ENCODE assay signal across 8 cellular contexts in genomic region chr1:224113545-224113917, GRCh38. TPM values are rescaled to one million over a fixed set of nuclear protein-coding genes. Genes with fewer than 3 reads are reported as not detected.
DNase-seq lines count a peak whose midpoint lies in the region; ATAC-seq and TF ChIP-seq lines count a peak whose summit lies in the region.

No MANE protein-coding gene starts in this region.

- H3K4me3 ChIP-seq in GM06990 (replicated peaks; ENCODE audit: low read depth, low read length) (peak overlapping the region; percentile 97), neuron (ENCODE audit: low read length) (peak overlapping the region; percentile 64)

- no peaks in the 10 kb centered on the region for H3K9me3 ChIP-seq in neuron (ENCODE audit: low read length)

- H3K27me3 ChIP-seq in GM06990 (replicated peaks; ENCODE audit: control insufficient read depth, insufficient read depth, low read length) = no peaks in the 10 kb centered on the region
- no peaks in the 10 kb centered on the region for H3K27me3 ChIP-seq in neuron (ENCODE audit: insufficient read depth, low read length)

- no peak for TF ChIP-seq CTCF in GM06990 (IDR thresholded peaks at IDR 0.05; ENCODE audit: insufficient read depth, low read length, poor library complexity, severe bottlenecking)

- H3K4me1 ChIP-seq in neuron (ENCODE audit: insufficient read depth, low read length) = peaks cover 22% of the 10 kb centered on the region

- H3K36me3 ChIP-seq in GM06990 (ENCODE audit: control insufficient read depth, insufficient read depth, low read length) = no peaks in the 10 kb centered on the region
- peaks cover under 1% of the 10 kb centered on the region for H3K36me3 ChIP-seq in neuron (ENCODE audit: insufficient read depth, low read length)

- no peak for DNase-seq in GM06990 (ENCODE audit: extremely low read depth, insufficient read length)
- DNase-seq in central memory CD8-positive, alpha-beta T cell (ENCODE audit: low spot score in 2 of 2) = no peak
- no peak for DNase-seq in activated CD4-positive, alpha-beta T cell treated with anti-CD3 and anti-CD28 coated beads for 1 hour
- no peak for DNase-seq in C1 segment of cervical spinal cord (lab: John Stamatoyannopoulos, UW)
- DNase-seq in posterior vena cava (ENCODE audit: low spot score) = no peak

- no peaks in the 10 kb centered on the region for H3K9me3 Mint-ChIP-seq in central memory CD8-positive, alpha-beta T cell

- H3K36me3 Mint-ChIP-seq in central memory CD8-positive, alpha-beta T cell (ENCODE audit: insufficient read depth) = peaks cover 15% of the 10 kb centered on the region

- H3K27me3 Mint-ChIP-seq in central memory CD8-positive, alpha-beta T cell = peaks cover 8% of the 10 kb centered on the region

- H2AFZ ChIP-seq in neuron (ENCODE audit: low read depth, low read length) = peak overlapping the region; percentile 77

- ATAC-seq in HG03432 (IDR thresholded peaks at IDR 0.05; ENCODE audit: unreplicated experiment) = peak; percentile 5
- no peak for ATAC-seq in central memory CD8-positive, alpha-beta T cell (replicated peaks; ENCODE audit: extremely low read depth, poor library complexity, severe bottlenecking)
- no peak for ATAC-seq in GM19397 (IDR thresholded peaks at IDR 0.05; ENCODE audit: unreplicated experiment)

- peak overlapping the region; percentile 90 for H3K4me3 Mint-ChIP-seq in central memory CD8-positive, alpha-beta T cell

- intact Hi-C loops in posterior vena cava (cut with DNase I) = no loop called here

- H3K27ac Mint-ChIP-seq in central memory CD8-positive, alpha-beta T cell (ENCODE audit: low read depth) = peak overlapping the region; percentile 92

- peaks cover 20% of the 10 kb centered on the region for H3K4me1 Mint-ChIP-seq in central memory CD8-positive, alpha-beta T cell

RNA-seq across cellular contexts. Expression of gene FBXO28, which starts 0.4 kb away (rescaled TPM):
- total RNA-seq in posterior vena cava = 10 to 100 TPM; 26.5 to 28.1 TPM
